ENCODE assay signal across 23 cellular contexts in genomic region chr6:70396163-70396562, GRCh38. TPM values are rescaled to one million over a fixed set of nuclear protein-coding genes. Genes with fewer than 3 reads are reported as not detected.
DNase-seq lines count a peak whose midpoint lies in the region; ATAC-seq, FAIRE-seq and TF ChIP-seq lines count a peak whose summit lies in the region.
"Had no signal": no experiment of that assay in that cellular context is flagged by ENCODE, and none has a peak within 500 bp of the region (broad histone marks: within the 10 kb centered on the region; RNA-seq: fewer than 3 reads in every experiment).

No MANE protein-coding gene starts in this region.

- ATAC-seq in upper lobe of left lung (ENCODE audit: low FRiP score in 2 of 2), result no peak
- ATAC-seq: activated T-helper 17 cell treated with anti-CD3 and anti-CD28 coated beads, Interleukin-2, amount 50 U/mL, for 72 hours had no signal

- H3K4me1 ChIP-seq in PC-9 (replicated peaks; ENCODE audit: insufficient read depth), result peaks cover 47% of the 10 kb centered on the region
- peaks cover 12% of the 10 kb centered on the region for H3K4me1 ChIP-seq in hepatocyte (ENCODE audit: insufficient read depth)
- peaks cover 30% of the 10 kb centered on the region for H3K4me1 ChIP-seq in suprapubic skin
- peaks cover 0 to 9% (median 4%) of the 10 kb centered on the region in 4 donors for H3K4me1 ChIP-seq in upper lobe of left lung
- no peaks in the 10 kb centered on the region for H3K4me1 ChIP-seq in BE2C
- H3K4me1 ChIP-seq: neural progenitor cell had no signal

- H3K27ac ChIP-seq in PC-9 (no peak overlapping the region), hepatocyte (peak overlapping the region; percentile 19), suprapubic skin (peak overlapping the region; percentile 85), upper lobe of left lung (no peak overlapping the region)
- H3K27ac ChIP-seq: C4-2B, neural progenitor cell had no signal

- TF ChIP-seq EP300 in suprapubic skin (IDR thresholded peaks at IDR 0.05) (no peak), upper lobe of left lung (IDR thresholded peaks at IDR 0.05) (no peak)

- 75% methylated on average over 1 of the region's 1 CpG for WGBS in hepatocyte (ENCODE audit: low lambda C conversion rate, missing lambda C conversion rate)
- WGBS in suprapubic skin, result 88% methylated on average over 1 of the region's 1 CpG
- whole genome bisulfite sequencing in upper lobe of left lung, 2 donors, result 43 to 50% methylated on average over 1 of the region's 1 CpG

- H3K79me2 ChIP-seq in PC-9 (ENCODE audit: low read depth) (no peaks in the 10 kb centered on the region), hepatocyte (no peaks in the 10 kb centered on the region)

- H3K27me3 ChIP-seq in PC-9 (ENCODE audit: insufficient read depth, low read depth) (no peaks in the 10 kb centered on the region), hepatocyte (no peaks in the 10 kb centered on the region), suprapubic skin (no peaks in the 10 kb centered on the region), upper lobe of left lung (no peaks in the 10 kb centered on the region), BE2C (peaks cover 59% of the 10 kb centered on the region)
- H3K27me3 ChIP-seq: neural progenitor cell had no signal

- BruUV-seq in PC-9 (replicated peaks; lab: Mats Ljungman, UMichigan), result no TSS peak

- H2AFZ ChIP-seq in PC-9 (no peak overlapping the region), hepatocyte (no peak overlapping the region)
- H2AFZ ChIP-seq: neural progenitor cell had no signal

- no peaks in the 10 kb centered on the region for H3K36me3 ChIP-seq in PC-9 (ENCODE audit: low read depth)
- H3K36me3 ChIP-seq in hepatocyte (replicated peaks; ENCODE audit: insufficient read depth, low read depth), result no peaks in the 10 kb centered on the region
- H3K36me3 ChIP-seq in suprapubic skin, result no peaks in the 10 kb centered on the region
- H3K36me3 ChIP-seq in upper lobe of left lung, result no peaks in the 10 kb centered on the region
- no peaks in the 10 kb centered on the region for H3K36me3 ChIP-seq in BE2C
- H3K36me3 ChIP-seq: heart right ventricle, neural progenitor cell had no signal

- TF ChIP-seq CTCF in PC-9 (conservative IDR thresholded peaks at IDR 0.05) (no peak), hepatocyte (IDR thresholded peaks at IDR 0.05; ENCODE audit: poor library complexity) (no peak), suprapubic skin (IDR thresholded peaks at IDR 0.05) (no peak), upper lobe of left lung (IDR thresholded peaks at IDR 0.05) (no peak), BE2C (IDR thresholded peaks at IDR 0.05; ENCODE audit: low read depth, low read length) (no peak)

- TF ChIP-seq POLR2A in GM12892 (IDR thresholded peaks at IDR 0.05; ENCODE audit: low read depth, low read length) (no peak), suprapubic skin (IDR thresholded peaks at IDR 0.05) (no peak), upper lobe of left lung (IDR thresholded peaks at IDR 0.05) (no peak)

- peaks cover 37% of the 10 kb centered on the region for H3F3A ChIP-seq in PC-9 (ENCODE audit: insufficient read depth, low read depth)

- DNase-seq in GM12892 (ENCODE audit: insufficient read length) (no peak), PC-9 (no peak), hepatocyte (ENCODE audit: low spot score) (no peak), suprapubic skin (ENCODE audit: low spot score in 2 of 2) (no peak), upper lobe of left lung (no peak), NCI-H1105 treated with DMSO at 0.1 percent for 48 hours (lab: John Stamatoyannopoulos, UW) (no peak), BE2C (no peak)
- DNase-seq: activated CD4-positive, alpha-beta memory T cell treated with anti-CD3 and anti-CD28 coated beads, Interleukin-2, amount 10 ng/mL, durations not matched to agents 7 days and 5 days; activated CD4-positive, alpha-beta T cell treated with anti-CD3 and anti-CD28 coated beads for 1 hour; activated CD8-positive, alpha-beta memory T cell treated with anti-CD3 and anti-CD28 coated beads, Interleukin-2, amount 50 U/mL, for 48 hours; amygdala; effector CD8-positive, alpha-beta T cell; foreskin fibroblast; heart right ventricle; NCI-H1105; NCI-H2029 treated with DMSO at 0.1 percent for 48 hours; NCI-H526 treated with DMSO at 0.1 percent for 48 hours had no signal

- peak overlapping the region; percentile 62; the same call in 1 of the 2 replicates for H3K4me2 ChIP-seq in PC-9
- H3K4me2 ChIP-seq in hepatocyte, result no peak overlapping the region
- H3K4me2 ChIP-seq: neural progenitor cell had no signal

- no peaks in the 10 kb centered on the region for H3K9me3 ChIP-seq in PC-9 (ENCODE audit: insufficient read depth, low read depth)
- H3K9me3 ChIP-seq in hepatocyte (ENCODE audit: low read depth), result no peaks in the 10 kb centered on the region
- H3K9me3 ChIP-seq in suprapubic skin, result no peaks in the 10 kb centered on the region
- H3K9me3 ChIP-seq in upper lobe of left lung, result no peaks in the 10 kb centered on the region
- H3K9me3 ChIP-seq in BE2C, result no peaks in the 10 kb centered on the region
- H3K9me3 ChIP-seq: heart right ventricle had no signal

- POLR2A ChIA-PET in PC-9 (lab: Charles Lee; ENCODE audit: unreplicated experiment), result interaction anchor here (0.5 kb wide), 1 partner anchor 17 kb away, joined by 4 read pairs; no protein-coding TSS in a partner anchor

- FAIRE-seq in GM12892 (lab: Jason Lieb, UNC), result peak; percentile 58
- FAIRE-seq: bronchial epithelial cell, D721Med, H54 had no signal

- no peaks in the 10 kb centered on the region for H4K20me1 ChIP-seq in PC-9 (ENCODE audit: insufficient read depth)
- H4K20me1 ChIP-seq in hepatocyte (ENCODE audit: insufficient read depth, poor library complexity, severe bottlenecking), result no peaks in the 10 kb centered on the region

- intact Hi-C loops in PC-9 (cut with micrococcal nuclease; ENCODE audit: unreplicated experiment), result no loop called here

- H3K4me3 ChIP-seq in PC-9 (no peak overlapping the region), hepatocyte (no peak overlapping the region), suprapubic skin (no peak overlapping the region), upper lobe of left lung (no peak overlapping the region), BE2C (ENCODE audit: low read depth, low read length) (no peak overlapping the region)
- H3K4me3 ChIP-seq: heart right ventricle, neural progenitor cell had no signal

- CTCF ChIA-PET in PC-9 (lab: Charles Lee), result no interaction called here

- H3K9me2 ChIP-seq in PC-9 (ENCODE audit: insufficient read depth), result no peaks in the 10 kb centered on the region
- no peaks in the 10 kb centered on the region for H3K9me2 ChIP-seq in hepatocyte (replicated peaks; ENCODE audit: insufficient read depth)

RNA-seq across cellular contexts. Expression of gene FAM135A, which starts 17.1 kb away (rescaled TPM):
- polyA plus RNA-seq in GM12892 (2012; ENCODE audit: missing spikeins), result 11.6 TPM
- total RNA-seq in PC-9 (2021) (16.0 and 16.7 TPM in 2 replicates), hepatocyte (62.4 and 78.4 TPM in 2 replicates), suprapubic skin (100 to 1,000 TPM in 1 of 4 donors, 10 to 100 TPM in 3; 52.2 to 119 (median 66.1) TPM), upper lobe of left lung (10 to 100 TPM; 13.7 to 57.9 (median 29.2) TPM)
- polyA plus RNA-seq in hepatocyte, result 17.2 and 19.0 TPM in 2 replicates
- 9.4 TPM for polyA plus RNA-seq in BE2C (2012; ENCODE audit: insufficient read depth, insufficient read length, low read depth)

Comparison
In these comparisons a context has a peak if more than half of its experiments do, and no peak if none do; other contexts are left out.
1. H3K27ac ChIP-seq: peak in hepatocyte (single experiment) and suprapubic skin (single experiment); none in PC-9 (single experiment) and upper lobe of left lung (0 of 4).